Comparison of ENCODE assay signal across 21 cellular contexts in the genomic region with DNA sequence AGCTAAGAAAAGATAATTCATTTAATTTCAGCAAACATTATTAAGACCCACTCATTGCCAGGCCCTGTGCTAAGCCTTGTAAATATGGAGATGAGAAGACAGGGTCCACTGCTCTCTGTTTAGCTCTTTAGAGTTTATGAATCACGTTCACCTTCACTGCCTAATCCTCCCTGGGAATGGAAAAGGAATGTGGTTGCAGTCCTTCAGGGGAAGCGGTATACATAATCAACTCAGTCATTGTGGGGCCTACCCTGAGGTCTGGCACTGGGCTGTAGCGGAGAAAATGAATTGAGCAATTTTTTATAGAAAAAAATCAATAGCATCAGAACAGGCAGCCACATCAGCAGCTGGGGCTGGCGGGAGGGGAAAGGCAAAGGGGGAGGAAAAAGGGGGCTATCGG.
"Had no signal": no experiment of that assay in that cellular context is flagged by ENCODE, and none has a peak within 500 bp of the region (broad histone marks: within the 10 kb centered on the region; RNA-seq: fewer than 3 reads in every experiment).

No MANE protein-coding gene starts in this region.

- H3K4me3 ChIP-seq: heart right ventricle, spleen, thoracic aorta, upper lobe of left lung had no signal

- H3K4me3 Mint-ChIP-seq: activated CD4-positive, alpha-beta memory T cell treated with anti-CD3 and anti-CD28 coated beads, Interleukin-2, amount 10 ng/mL, durations not matched to agents 7 days and 5 days; activated CD4-positive, alpha-beta T cell treated with anti-CD3 and anti-CD28 coated beads, Interleukin-2, amount 10 ng/mL, durations not matched to agents 24 days and 14 days; activated naive CD4-positive, alpha-beta T cell treated with anti-CD3 and anti-CD28 coated beads, Interleukin-2, amount 10 ng/mL, durations not matched to agents 7 days and 5 days; endodermal cell; natural killer cell had no signal

- DNase-seq: activated CD4-positive, alpha-beta memory T cell treated with anti-CD3 and anti-CD28 coated beads, Interleukin-2, amount 10 ng/mL, durations not matched to agents 7 days and 5 days; activated CD4-positive, alpha-beta T cell treated with anti-CD3 and anti-CD28 coated beads, Interleukin-2, amount 10 ng/mL, durations not matched to agents 24 days and 14 days; activated effector memory CD4-positive, alpha-beta T cell treated with anti-CD3 and anti-CD28 coated beads, Interleukin-2, amount 50 U/mL, for 16 hours; activated naive CD4-positive, alpha-beta T cell treated with anti-CD3 and anti-CD28 coated beads, Interleukin-2, amount 10 ng/mL, durations not matched to agents 7 days and 5 days; activated T-cell treated with anti-CD3 and anti-CD28 coated beads for 4 hours; amygdala; cortex of kidney; endodermal cell; heart right ventricle; kidney; left ventricle myocardium superior; mammary epithelial cell; midbrain; natural killer cell; spleen; stimulated activated CD4-positive, alpha-beta T cell treated with anti-CD3 and anti-CD28 coated beads, Interleukin-4, amount 100 ng/mL, for 24 hours; stimulated activated naive CD4-positive, alpha-beta T cell treated with Interleukin-2 at 50 U/mL for 16 hours; T-helper 1 cell; T-helper 9 cell; upper lobe of left lung had no signal

- H3K9me3 Mint-ChIP-seq: activated CD4-positive, alpha-beta memory T cell treated with anti-CD3 and anti-CD28 coated beads, Interleukin-2, amount 10 ng/mL, durations not matched to agents 7 days and 5 days; activated CD4-positive, alpha-beta T cell treated with anti-CD3 and anti-CD28 coated beads, Interleukin-2, amount 10 ng/mL, durations not matched to agents 24 days and 14 days; activated naive CD4-positive, alpha-beta T cell treated with anti-CD3 and anti-CD28 coated beads, Interleukin-2, amount 10 ng/mL, durations not matched to agents 7 days and 5 days; endodermal cell had no signal

- FAIRE-seq: kidney had no signal

- H3K27me3 Mint-ChIP-seq: activated CD4-positive, alpha-beta memory T cell treated with anti-CD3 and anti-CD28 coated beads, Interleukin-2, amount 10 ng/mL, durations not matched to agents 7 days and 5 days; activated CD4-positive, alpha-beta T cell treated with anti-CD3 and anti-CD28 coated beads, Interleukin-2, amount 10 ng/mL, durations not matched to agents 24 days and 14 days; activated naive CD4-positive, alpha-beta T cell treated with anti-CD3 and anti-CD28 coated beads, Interleukin-2, amount 10 ng/mL, durations not matched to agents 7 days and 5 days had no signal

- H3K4me1 Mint-ChIP-seq: activated CD4-positive, alpha-beta memory T cell treated with anti-CD3 and anti-CD28 coated beads, Interleukin-2, amount 10 ng/mL, durations not matched to agents 7 days and 5 days; activated CD4-positive, alpha-beta T cell treated with anti-CD3 and anti-CD28 coated beads, Interleukin-2, amount 10 ng/mL, durations not matched to agents 24 days and 14 days; activated naive CD4-positive, alpha-beta T cell treated with anti-CD3 and anti-CD28 coated beads, Interleukin-2, amount 10 ng/mL, durations not matched to agents 7 days and 5 days; endodermal cell; natural killer cell had no signal

- H3K36me3 Mint-ChIP-seq: activated naive CD4-positive, alpha-beta T cell treated with anti-CD3 and anti-CD28 coated beads, Interleukin-2, amount 10 ng/mL, durations not matched to agents 7 days and 5 days; natural killer cell had no signal

- H3K27ac Mint-ChIP-seq: activated CD4-positive, alpha-beta memory T cell treated with anti-CD3 and anti-CD28 coated beads, Interleukin-2, amount 10 ng/mL, durations not matched to agents 7 days and 5 days; activated CD4-positive, alpha-beta T cell treated with anti-CD3 and anti-CD28 coated beads, Interleukin-2, amount 10 ng/mL, durations not matched to agents 24 days and 14 days; activated naive CD4-positive, alpha-beta T cell treated with anti-CD3 and anti-CD28 coated beads, Interleukin-2, amount 10 ng/mL, durations not matched to agents 7 days and 5 days; endodermal cell; natural killer cell had no signal
